In genomic region chr9:19870988-19871387, GRCh38 we compare ENCODE assay signal across 3 cellular contexts.
"Had no signal": no experiment of that assay in that cellular context is flagged by ENCODE, and none has a peak within 500 bp of the region (broad histone marks: within the 10 kb centered on the region; RNA-seq: fewer than 3 reads in every experiment).

No MANE protein-coding gene starts in this region.

- ATAC-seq: GM12878 had no signal

- DNase-seq: GDM1, GF-D8 had no signal

- H3K4me3 ChIP-seq: GM12878 had no signal
